ENCODE assay signal across 17 cellular contexts in the genomic region with DNA sequence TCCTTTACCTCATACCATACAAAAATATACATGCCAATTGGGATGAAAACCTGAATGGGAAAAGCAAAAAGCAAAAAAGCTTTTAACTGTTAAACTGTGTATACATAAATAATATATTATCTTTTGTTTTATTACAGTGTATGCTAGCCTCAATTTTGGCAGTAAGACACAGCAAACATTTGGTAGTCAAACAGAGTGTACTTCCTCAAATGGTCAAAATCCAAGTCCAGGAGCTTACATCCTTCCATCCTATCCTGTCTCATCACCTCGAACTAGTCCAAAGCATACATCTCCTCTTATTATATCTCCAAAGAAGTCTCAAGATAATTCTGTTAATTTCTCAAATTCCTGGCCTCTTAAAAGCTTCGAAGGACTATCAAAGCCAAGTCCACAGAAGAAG.
"Had no signal": no experiment of that assay in that cellular context is flagged by ENCODE, and none has a peak within 500 bp of the region (broad histone marks: within the 10 kb centered on the region; RNA-seq: fewer than 3 reads in every experiment).

No MANE protein-coding gene starts in this region.

- DNase-seq: KBM-7, MM.1S, NCI-H1092 treated with DMSO at 0.1 percent for 48 hours, NCI-H1436, NCI-H187, NCI-H2029, NCI-H2081 treated with DMSO at 0.1 percent for 48 hours, NCI-H2171, NCI-H226, NCI-H446, NCI-H510A, NCI-H524 treated with DMSO at 0.1 percent for 48 hours, NCI-H69, NCI-H774, SHP77, SK-N-SH had no signal

- ATAC-seq: Panc1 had no signal
